Comparison of ENCODE assay signal across 8 cellular contexts in the genomic region with DNA sequence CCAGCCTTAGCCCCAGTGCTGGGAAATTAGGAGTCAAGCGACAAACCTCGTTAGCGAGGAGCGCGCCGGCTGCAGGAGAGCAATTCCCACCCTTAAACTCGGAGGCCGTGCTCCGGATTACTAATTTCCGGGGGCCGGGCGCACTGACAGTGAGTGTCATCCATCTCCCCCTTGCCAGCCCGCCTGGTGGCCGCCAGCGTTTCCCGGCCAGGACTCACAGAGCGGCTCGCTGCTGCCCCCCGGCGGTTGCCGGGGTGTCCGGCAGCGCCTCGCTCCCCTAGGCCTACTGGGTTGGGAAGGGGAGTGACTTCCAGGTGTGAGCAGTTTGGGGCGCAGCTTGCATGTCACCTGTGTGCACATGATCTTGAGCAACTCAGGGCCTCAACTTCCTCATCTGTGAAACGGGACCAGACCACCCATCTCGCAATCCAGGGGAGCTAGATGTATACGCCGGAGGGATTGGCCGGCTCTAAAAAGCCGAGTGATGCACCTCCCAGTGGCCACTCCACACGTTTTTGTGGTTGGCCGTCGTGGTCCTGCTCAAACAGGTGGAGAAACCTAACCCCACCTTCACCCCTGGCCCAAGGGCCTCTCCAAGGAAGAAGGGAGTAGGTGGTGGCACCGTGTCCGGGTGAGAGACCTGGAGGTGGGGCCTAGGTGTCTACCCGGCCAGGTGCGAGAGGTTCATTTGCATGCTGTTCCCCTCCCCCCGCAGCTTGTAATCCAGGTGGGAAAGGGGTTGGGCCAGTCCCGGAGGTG.
DNase-seq lines count a peak whose midpoint lies in the region; ATAC-seq lines count a peak whose summit lies in the region.

No MANE protein-coding gene starts in this region.

- no peak overlapping the region for H3K27ac ChIP-seq in caudate nucleus (ENCODE audit: low read depth, low read length)

- ATAC-seq in HG03097 (IDR thresholded peaks at IDR 0.05; ENCODE audit: low FRiP score, unreplicated experiment) (peak; percentile 38), HG03139 (IDR thresholded peaks at IDR 0.05; ENCODE audit: unreplicated experiment) (no peak)

- DNase-seq in GM04503 (ENCODE audit: low read depth) (peak; percentile 39), NCI-H2227 (lab: John Stamatoyannopoulos, UW; ENCODE audit: unreplicated experiment) (peak; percentile 87), caudate nucleus (lab: John Stamatoyannopoulos, UW) (peak in 60 of 61 donors; percentile 12 to 85 (median 70)), islet precursor cell (peak; percentile 95)
- DNase-seq in activated CD4-positive, CD25-positive, alpha-beta regulatory T cell (lab: John Stamatoyannopoulos, UW), result peak; percentile 72 to 81 (median 80)
- peak; percentile 73 to 84 for DNase-seq in stimulated activated CD4-positive, alpha-beta T cell treated with anti-CD3 and anti-CD28 coated beads, Interleukin-12 subunit alpha, Interleukin-12 subunit beta, amount 100 ng/mL, for 24 hours (ENCODE audit: low read depth in 2 of 2)

Comparison
In these comparisons a context has a peak if more than half of its experiments do, and no peak if none do; other contexts are left out.
1. DNase-seq: peak in every context shown above with its lines; median percentile 95 in islet precursor cell; 87 in NCI-H2227; 80 in activated CD4-positive, CD25-positive, alpha-beta regulatory T cell; 78 in stimulated activated CD4-positive, alpha-beta T cell treated with anti-CD3 and anti-CD28 coated beads, Interleukin-12 subunit alpha, Interleukin-12 subunit beta, amount 100 ng/mL, for 24 hours; 70 in caudate nucleus; 39 in GM04503.